30 cellular contexts compared by ENCODE assay signal in the genomic region with DNA sequence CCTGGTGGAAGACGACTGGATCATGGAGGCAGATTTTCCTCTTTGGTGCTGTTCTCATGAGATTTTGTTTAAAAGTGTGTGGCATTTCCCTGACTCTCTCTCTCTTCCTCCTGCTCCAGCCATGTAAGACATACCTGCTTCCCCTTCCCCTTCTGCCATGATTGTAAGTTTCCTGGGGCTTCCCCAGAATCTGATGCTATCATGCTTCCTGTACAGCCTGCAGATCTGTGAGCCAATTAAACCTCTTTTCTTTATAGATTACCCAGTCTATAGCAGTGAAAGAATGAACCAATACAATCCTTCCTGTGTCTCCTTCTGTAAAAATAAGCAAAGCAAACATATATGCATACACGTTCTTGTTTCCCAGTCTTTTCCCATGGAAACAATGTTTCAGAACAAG.
"Had no signal": no experiment of that assay in that cellular context is flagged by ENCODE, and none has a peak within 500 bp of the region (broad histone marks: within the 10 kb centered on the region; RNA-seq: fewer than 3 reads in every experiment).

No MANE protein-coding gene starts in this region.

- H3K27ac ChIP-seq: adrenal gland, body of pancreas, esophagus squamous epithelium, gastroesophageal sphincter, VCaP had no signal

- H3K9me3 Mint-ChIP-seq: activated CD4-positive, alpha-beta memory T cell treated with anti-CD3 and anti-CD28 coated beads, Interleukin-2, amount 10 ng/mL, durations not matched to agents 7 days and 5 days; activated CD4-positive, alpha-beta T cell treated with anti-CD3 and anti-CD28 coated beads, Interleukin-2, amount 10 ng/mL, durations not matched to agents 7 days and 5 days; activated naive CD4-positive, alpha-beta T cell treated with anti-CD3 and anti-CD28 coated beads, Interleukin-2, amount 10 ng/mL, durations not matched to agents 7 days and 5 days; activated T-cell treated with anti-CD3 and anti-CD28 coated beads, Interleukin-2, amount 50 U/mL, for 24 hours; activated T-cell treated with anti-CD3 and anti-CD28 coated beads, Interleukin-2, amount 50 U/mL, for 72 hours had no signal

- FAIRE-seq: colon, endometrium had no signal

- H3K27me3 ChIP-seq: adrenal gland, body of pancreas had no signal

- H3K9me3 ChIP-seq: adrenal gland, body of pancreas, esophagus squamous epithelium had no signal

- H3K4me1 ChIP-seq: adrenal gland, body of pancreas, gastroesophageal sphincter had no signal

- H3K27ac Mint-ChIP-seq: activated CD4-positive, alpha-beta memory T cell treated with anti-CD3 and anti-CD28 coated beads, Interleukin-2, amount 10 ng/mL, durations not matched to agents 7 days and 5 days; activated CD4-positive, alpha-beta T cell treated with anti-CD3 and anti-CD28 coated beads, Interleukin-2, amount 10 ng/mL, durations not matched to agents 7 days and 5 days; activated naive CD4-positive, alpha-beta T cell treated with anti-CD3 and anti-CD28 coated beads, Interleukin-2, amount 10 ng/mL, durations not matched to agents 7 days and 5 days; activated T-cell treated with anti-CD3 and anti-CD28 coated beads, Interleukin-2, amount 50 U/mL, for 24 hours; activated T-cell treated with anti-CD3 and anti-CD28 coated beads, Interleukin-2, amount 50 U/mL, for 72 hours; WTC11 had no signal

- DNase-seq: activated CD4-positive, alpha-beta memory T cell treated with anti-CD3 and anti-CD28 coated beads, Interleukin-2, amount 10 ng/mL, durations not matched to agents 7 days and 5 days; activated CD4-positive, alpha-beta T cell treated with anti-CD3 and anti-CD28 coated beads for 1 hour; activated CD4-positive, alpha-beta T cell treated with anti-CD3 and anti-CD28 coated beads for 4 hours; activated CD4-positive, alpha-beta T cell treated with anti-CD3 and anti-CD28 coated beads, Interleukin-2, amount 10 ng/mL, durations not matched to agents 7 days and 5 days; activated CD4-positive, alpha-beta T cell treated with anti-CD3 and anti-CD28 coated beads, Interleukin-2, amount 50 U/mL, for 4 hours; activated CD8-positive, alpha-beta memory T cell treated with anti-CD3 and anti-CD28 coated beads, Interleukin-2, amount 50 U/mL, for 48 hours; activated gamma-delta T cell; activated naive CD4-positive, alpha-beta T cell; activated naive CD4-positive, alpha-beta T cell treated with anti-CD3 and anti-CD28 coated beads, Interleukin-2, amount 10 ng/mL, durations not matched to agents 7 days and 5 days; activated T-cell treated with anti-CD3 and anti-CD28 coated beads for 4 hours; activated T-cell treated with anti-CD3 and anti-CD28 coated beads, Interleukin-2, amount 50 U/mL, for 24 hours; activated T-cell treated with anti-CD3 and anti-CD28 coated beads, Interleukin-2, amount 50 U/mL, for 72 hours; adrenal gland; amygdala; aorta; body of pancreas; caudate nucleus; cortex of kidney; effector CD8-positive, alpha-beta T cell; erythroblast; esophagus squamous epithelium; foreskin melanocyte; heart right ventricle; T-helper 2 cell had no signal

- H3K4me1 Mint-ChIP-seq: activated naive CD4-positive, alpha-beta T cell treated with anti-CD3 and anti-CD28 coated beads, Interleukin-2, amount 10 ng/mL, durations not matched to agents 7 days and 5 days had no signal

- H3K36me3 ChIP-seq: adrenal gland, esophagus squamous epithelium, gastroesophageal sphincter, heart right ventricle had no signal

- ATAC-seq: activated naive CD4-positive, alpha-beta T cell treated with anti-CD3 and anti-CD28 coated beads, Interleukin-2, amount 50 U/mL, for 72 hours; activated T-cell treated with anti-CD3 and anti-CD28 coated beads, Interleukin-2, amount 50 U/mL, for 72 hours; body of pancreas; gastroesophageal sphincter; heart right ventricle; WTC11 had no signal

- H3K4me3 Mint-ChIP-seq: activated CD4-positive, alpha-beta memory T cell treated with anti-CD3 and anti-CD28 coated beads, Interleukin-2, amount 10 ng/mL, durations not matched to agents 7 days and 5 days; activated CD4-positive, alpha-beta T cell treated with anti-CD3 and anti-CD28 coated beads, Interleukin-2, amount 10 ng/mL, durations not matched to agents 7 days and 5 days; activated naive CD4-positive, alpha-beta T cell treated with anti-CD3 and anti-CD28 coated beads, Interleukin-2, amount 10 ng/mL, durations not matched to agents 7 days and 5 days; activated T-cell treated with anti-CD3 and anti-CD28 coated beads, Interleukin-2, amount 50 U/mL, for 24 hours; activated T-cell treated with anti-CD3 and anti-CD28 coated beads, Interleukin-2, amount 50 U/mL, for 72 hours; WTC11 had no signal

- H3K36me3 Mint-ChIP-seq: activated naive CD4-positive, alpha-beta T cell treated with anti-CD3 and anti-CD28 coated beads, Interleukin-2, amount 10 ng/mL, durations not matched to agents 7 days and 5 days; WTC11 had no signal

- H3K4me3 ChIP-seq: adrenal gland, body of pancreas, esophagus squamous epithelium, gastroesophageal sphincter, heart right ventricle had no signal
